In the genomic region with DNA sequence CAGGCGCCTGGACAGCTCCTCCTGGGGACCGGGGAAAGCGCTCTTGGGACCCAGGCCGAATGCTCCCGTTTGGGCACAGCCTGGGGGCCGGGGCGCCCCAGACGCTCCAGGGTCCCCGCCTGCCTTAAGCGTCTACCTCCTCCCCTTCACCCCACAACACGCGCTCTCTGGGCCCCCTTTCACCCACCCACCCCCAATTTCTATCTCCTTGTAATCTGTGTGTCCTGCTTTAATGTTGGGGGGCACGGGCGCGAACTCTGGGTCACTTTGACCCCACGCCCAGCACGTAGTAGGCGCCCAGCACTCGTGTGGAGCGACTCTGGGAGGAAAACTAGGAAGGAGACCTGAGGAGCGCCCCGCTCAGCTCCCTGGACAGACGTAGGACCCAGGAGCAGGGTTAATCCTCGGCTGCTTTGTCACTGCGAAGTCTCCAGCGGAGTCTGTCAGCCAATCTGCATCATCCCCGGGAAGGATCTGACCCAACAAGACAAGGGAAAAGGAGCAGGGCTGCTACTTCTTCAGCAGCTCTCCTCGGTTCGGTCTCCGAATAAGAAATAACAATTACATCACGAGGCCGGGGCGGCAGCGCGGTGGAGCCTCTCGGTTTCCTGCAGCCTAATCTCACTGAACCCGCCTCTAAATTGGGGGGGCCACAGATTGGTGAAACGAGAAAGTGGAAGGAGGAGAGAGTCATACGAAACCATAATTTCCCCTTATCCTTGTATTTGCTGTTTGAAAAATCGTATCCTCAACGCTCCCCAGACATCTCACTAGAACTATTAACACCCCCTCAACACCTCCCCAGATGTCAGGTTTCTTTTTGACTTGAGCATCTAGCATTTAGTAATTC, we compare ENCODE assay signal across 8 cellular contexts. TPM values are rescaled to one million over a fixed set of nuclear protein-coding genes. Genes with fewer than 3 reads are reported as not detected.
DNase-seq lines count a peak whose midpoint lies in the region; ATAC-seq and TF ChIP-seq lines count a peak whose summit lies in the region.

No MANE protein-coding gene starts in this region.

- no peaks in the 10 kb centered on the region for H3K27me3 ChIP-seq in DND-41 (ENCODE audit: insufficient read depth, low read length, poor library complexity)
- H3K27me3 ChIP-seq in naive thymus-derived CD4-positive, alpha-beta T cell (ENCODE audit: control insufficient read depth in 2 of 2, insufficient read depth in 2 of 2, low read length in 2 of 2) = no peaks in the 10 kb centered on the region

- DNase-seq in DND-41 (peak; percentile 84), RKO (ENCODE audit: low spot score) (peak; percentile 49), fibroblast of mammary gland (ENCODE audit: low read depth) (peak; percentile 83)
- peak; percentile 54 for DNase-seq in activated T-helper 2 cell treated with anti-CD3 and anti-CD28 coated beads, Interferon-gamma antibody, Interleukin-2, Interleukin-4, amounts not matched to agents 10 μg/mL and 5 μg/mL and 100 μg/mL, durations not matched to agents 14 hours and 24 hours and 36 hours (ENCODE audit: low spot score)
- DNase-seq in naive thymus-derived CD4-positive, alpha-beta T cell = peak; percentile 49 to 84 (median 79)
- DNase-seq in stimulated activated CD8-positive, alpha-beta memory T cell treated with anti-CD3 and anti-CD28 coated beads, Interleukin-7, amount 100 ng/mL, for 4 hours (ENCODE audit: low read depth in 2 of 2) = peak; percentile 56 to 72

- H3K27ac ChIP-seq in DND-41 (ENCODE audit: low read length) = peak overlapping the region; percentile 92
- H3K27ac ChIP-seq in naive thymus-derived CD4-positive, alpha-beta T cell (ENCODE audit: low read depth, low read length) = peak overlapping the region; percentile 85

- H3K36me3 Mint-ChIP-seq in activated T-helper 2 cell treated with anti-CD3 and anti-CD28 coated beads, Interferon-gamma antibody, Interleukin-2, Interleukin-4, amounts not matched to agents 10 μg/mL and 5 μg/mL and 100 μg/mL, durations not matched to agents 14 hours and 24 hours and 36 hours (ENCODE audit: low read depth) = no peaks in the 10 kb centered on the region
- peaks cover 0 to 5% (median 0%) of the 10 kb centered on the region in 5 donors for H3K36me3 Mint-ChIP-seq in naive thymus-derived CD4-positive, alpha-beta T cell

- H3K9me3 Mint-ChIP-seq in activated T-helper 2 cell treated with anti-CD3 and anti-CD28 coated beads, Interferon-gamma antibody, Interleukin-2, Interleukin-4, amounts not matched to agents 10 μg/mL and 5 μg/mL and 100 μg/mL, durations not matched to agents 14 hours and 24 hours and 36 hours = no peaks in the 10 kb centered on the region
- peaks cover 0 to 2% (median 0%) of the 10 kb centered on the region in 11 donors for H3K9me3 Mint-ChIP-seq in naive thymus-derived CD4-positive, alpha-beta T cell

- peak overlapping the region; percentile 86 for H3K4me2 ChIP-seq in DND-41 (ENCODE audit: insufficient read depth, low read length)

- H3K27ac Mint-ChIP-seq in activated T-helper 2 cell treated with anti-CD3 and anti-CD28 coated beads, Interferon-gamma antibody, Interleukin-2, Interleukin-4, amounts not matched to agents 10 μg/mL and 5 μg/mL and 100 μg/mL, durations not matched to agents 14 hours and 24 hours and 36 hours = peak overlapping the region; percentile 87
- peak overlapping the region; percentile 95 to 99 (median 98) for H3K27ac Mint-ChIP-seq in naive thymus-derived CD4-positive, alpha-beta T cell

- intact Hi-C loops in activated T-helper 2 cell treated with anti-CD3 and anti-CD28 coated beads, Interferon-gamma antibody, Interleukin-2, Interleukin-4, amounts not matched to agents 10 μg/mL and 5 μg/mL and 100 μg/mL, durations not matched to agents 14 hours and 24 hours and 36 hours (cut with micrococcal nuclease) = loop anchor here (2.0 to 10.0 kb wide), 6 partner anchors 13 to 1041 kb away; no protein-coding TSS in a partner anchor
- intact Hi-C loops in naive thymus-derived CD4-positive, alpha-beta T cell (cut with micrococcal nuclease) = loop anchor here (1.0 to 10.0 kb wide), 14 partner anchors 7 to 848 kb away; partner anchors contain the start of genes HSPA13 (in 2 of the 2), RBM11 (in 1 of the 2), SAMSN1 (in 1 of the 2) and USP25 (in 1 of the 2)

- peak overlapping the region; percentile 95 for H3K9ac ChIP-seq in DND-41 (ENCODE audit: low read depth, low read length)

- peak overlapping the region; percentile 29 to 85 for H3K4me3 ChIP-seq in DND-41 (ENCODE audit: low read depth in 1 of 2, low read length in 2 of 2)
- peak overlapping the region; percentile 69 for H3K4me3 ChIP-seq in fibroblast of mammary gland (ENCODE audit: control insufficient read depth, low read depth, low read length)
- H3K4me3 ChIP-seq in naive thymus-derived CD4-positive, alpha-beta T cell (ENCODE audit: low read length) = peak overlapping the region; percentile 73

- peaks cover 23% of the 10 kb centered on the region; the same call in 1 of the 2 replicates for H4K20me1 ChIP-seq in DND-41 (ENCODE audit: insufficient read depth, low read length)

- TF ChIP-seq CTCF in DND-41 (IDR thresholded peaks at IDR 0.05; ENCODE audit: borderline replicate concordance, extremely low read depth, low read length, poor library complexity, severe bottlenecking) (no peak), fibroblast of mammary gland (conservative IDR thresholded peaks at IDR 0.05; ENCODE audit: control insufficient read depth, insufficient read depth, low read depth, low read length) (no peak)

- peaks cover 50% of the 10 kb centered on the region for H3K79me2 ChIP-seq in DND-41 (ENCODE audit: insufficient read depth, low read length)

- H3K27me3 Mint-ChIP-seq in activated T-helper 2 cell treated with anti-CD3 and anti-CD28 coated beads, Interferon-gamma antibody, Interleukin-2, Interleukin-4, amounts not matched to agents 10 μg/mL and 5 μg/mL and 100 μg/mL, durations not matched to agents 14 hours and 24 hours and 36 hours (ENCODE audit: low read depth) = peaks cover 51% of the 10 kb centered on the region
- peaks cover 0 to 40% (median 0%) of the 10 kb centered on the region in 5 donors for H3K27me3 Mint-ChIP-seq in naive thymus-derived CD4-positive, alpha-beta T cell

- CTCF ChIA-PET in naive thymus-derived CD4-positive, alpha-beta T cell (lab: Charles Lee) = interaction anchor here (0.5 to 1.6 kb wide), 2 partner anchors 488 to 642 kb away, joined by 3 to 6 read pairs; no protein-coding TSS in a partner anchor

- peak overlapping the region; percentile 86 for H2AFZ ChIP-seq in DND-41 (ENCODE audit: low read depth, low read length)

- POLR2A ChIA-PET in naive thymus-derived CD4-positive, alpha-beta T cell (lab: Charles Lee) = interaction anchor here (0.5 to 2.5 kb wide), 23 partner anchors 10 to 682 kb away, joined by 3 to 30 read pairs (median 4); partner anchors contain the start of genes HSPA13 and USP25

- H3K4me1 ChIP-seq in DND-41 (ENCODE audit: insufficient read depth, low read length) = peaks cover 38% of the 10 kb centered on the region
- H3K4me1 ChIP-seq in naive thymus-derived CD4-positive, alpha-beta T cell (ENCODE audit: control insufficient read depth in 2 of 2, insufficient read depth in 2 of 2, low read length in 2 of 2) = peaks cover 0 to 16% of the 10 kb centered on the region in 2 donors

- H3K9me3 ChIP-seq in DND-41 (ENCODE audit: insufficient read depth, low read length, severe bottlenecking) = no peaks in the 10 kb centered on the region
- H3K9me3 ChIP-seq in naive thymus-derived CD4-positive, alpha-beta T cell (ENCODE audit: control insufficient read depth in 2 of 3, low read length in 3 of 3) = no peaks in the 10 kb centered on the region

- ATAC-seq in DND-41 (ENCODE audit: insufficient read depth, low read depth) (peak; percentile 60), HG02885 (IDR thresholded peaks at IDR 0.05; ENCODE audit: poor library complexity, unreplicated experiment) (peak; percentile 25), HG03139 (IDR thresholded peaks at IDR 0.05; ENCODE audit: unreplicated experiment) (no peak)
- ATAC-seq in naive thymus-derived CD4-positive, alpha-beta T cell = peak; percentile 59

- H3K4me3 Mint-ChIP-seq in activated T-helper 2 cell treated with anti-CD3 and anti-CD28 coated beads, Interferon-gamma antibody, Interleukin-2, Interleukin-4, amounts not matched to agents 10 μg/mL and 5 μg/mL and 100 μg/mL, durations not matched to agents 14 hours and 24 hours and 36 hours (ENCODE audit: low read depth) = peak overlapping the region; percentile 93
- H3K4me3 Mint-ChIP-seq in naive thymus-derived CD4-positive, alpha-beta T cell = peak overlapping the region; percentile 94 to 99 (median 96)

- peaks cover 36% of the 10 kb centered on the region for H3K4me1 Mint-ChIP-seq in activated T-helper 2 cell treated with anti-CD3 and anti-CD28 coated beads, Interferon-gamma antibody, Interleukin-2, Interleukin-4, amounts not matched to agents 10 μg/mL and 5 μg/mL and 100 μg/mL, durations not matched to agents 14 hours and 24 hours and 36 hours (ENCODE audit: low read depth)
- peaks cover 21 to 45% (median 37%) of the 10 kb centered on the region in 7 donors for H3K4me1 Mint-ChIP-seq in naive thymus-derived CD4-positive, alpha-beta T cell

- H3K36me3 ChIP-seq in DND-41 (ENCODE audit: insufficient read depth, low read length) = no peaks in the 10 kb centered on the region
- peaks cover 0 to 8% (median 0%) of the 10 kb centered on the region in 3 experiments for H3K36me3 ChIP-seq in naive thymus-derived CD4-positive, alpha-beta T cell (ENCODE audit: control insufficient read depth in 2 of 3, insufficient read depth in 3 of 3, low read length in 3 of 3)

RNA-seq across cellular contexts. Expression of gene NRIP1, which starts 0.8 kb away (rescaled TPM):
- 7.9 and 8.3 TPM in 2 replicates for total RNA-seq in activated T-helper 2 cell treated with anti-CD3 and anti-CD28 coated beads, Interferon-gamma antibody, Interleukin-2, Interleukin-4, amounts not matched to agents 10 μg/mL and 5 μg/mL and 100 μg/mL, durations not matched to agents 14 hours and 24 hours and 36 hours
- 10 to 100 TPM; 13.8 to 42.6 (median 35.8) TPM for total RNA-seq in naive thymus-derived CD4-positive, alpha-beta T cell
- 10 to 100 TPM; 24.0 to 35.2 TPM for polyA plus RNA-seq in naive thymus-derived CD4-positive, alpha-beta T cell
